ENCODE assay signal across 8 cellular contexts in genomic region chr1:212949771-212950170, GRCh38. TPM values are rescaled to one million over a fixed set of nuclear protein-coding genes. Genes with fewer than 3 reads are reported as not detected.
A peak's percentile ranks its signal among the peaks of the same experiment; 100 is the strongest.
DNase-seq lines count a peak whose midpoint lies in the region; ATAC-seq and TF ChIP-seq lines count a peak whose summit lies in the region.

No MANE protein-coding gene starts in this region.

- no peak for DNase-seq in Panc1 (ENCODE audit: low read depth, low spot score)
- no peak for DNase-seq in foreskin fibroblast
- DNase-seq in gastrocnemius medialis = no peak
- no peak for DNase-seq in stimulated activated CD4-positive, alpha-beta T cell treated with anti-CD3 and anti-CD28 coated beads, Interleukin-2, amount 100 ng/mL, for 48 hours
- DNase-seq in NCI-H526 treated with DMSO at 0.1 percent for 48 hours (lab: John Stamatoyannopoulos, UW) = no peak
- DNase-seq in dedifferentiated amniotic fluid mesenchymal stem cell (ENCODE audit: extremely low spot score) = no peak

- BruUV-seq in Panc1 (replicated peaks; lab: Mats Ljungman, UMichigan) = no TSS peak

- H3K27ac ChIP-seq in Panc1 (ENCODE audit: low read length) (no peak overlapping the region), gastrocnemius medialis (no peak overlapping the region)

- H3K4me1 ChIP-seq in Panc1 (ENCODE audit: control insufficient read depth, insufficient read depth, low read length) = no peaks in the 10 kb centered on the region
- H3K4me1 ChIP-seq in gastrocnemius medialis = peaks cover 16 to 19% of the 10 kb centered on the region in 2 donors

- no peak for TF ChIP-seq POLR2A in gastrocnemius medialis (IDR thresholded peaks at IDR 0.05)

- intact Hi-C loops in Panc1 (cut with micrococcal nuclease; ENCODE audit: unreplicated experiment) (no loop called here), gastrocnemius medialis (cut with DNase I; ENCODE audit: low total_unique reads) (no loop called here)

- no peak for ATAC-seq in Panc1
- ATAC-seq in gastrocnemius medialis = no peak
- ATAC-seq in HG03521 (IDR thresholded peaks at IDR 0.05; ENCODE audit: unreplicated experiment) = no peak

- no peak for TF ChIP-seq CTCF in GM12875 (IDR thresholded peaks at IDR 0.05; ENCODE audit: borderline replicate concordance, insufficient read depth, low read depth, low read length)
- no peak for TF ChIP-seq CTCF in Panc1 (IDR thresholded peaks at IDR 0.05)
- TF ChIP-seq CTCF in foreskin fibroblast (IDR thresholded peaks at IDR 0.05; ENCODE audit: low read depth, low read length) = no peak
- no peak for TF ChIP-seq CTCF in gastrocnemius medialis (IDR thresholded peaks at IDR 0.05 in 4 of 5, conservative IDR thresholded peaks at IDR 0.05 in 1 of 5)

- H3K27me3 ChIP-seq in Panc1 (ENCODE audit: control insufficient read depth, insufficient read depth, low read length) = peaks cover 8% of the 10 kb centered on the region; the same call in 1 of the 2 replicates
- H3K27me3 ChIP-seq in gastrocnemius medialis = peaks cover 0 to 3% (median 0%) of the 10 kb centered on the region in 3 donors

- in situ Hi-C loops in Panc1 (cut with HindIII; ENCODE audit: low pct_unique_long_range_greater_than_20kb, low sequenced_read_pairs) (no loop called here), gastrocnemius medialis (cut with MboI; ENCODE audit: low sequenced_read_pairs in 4 of 4) (no loop called here)

- CTCF ChIA-PET in Panc1 (lab: Charles Lee) = no interaction called here

- peak overlapping the region; percentile 50 for H3K4me3 ChIP-seq in GM12875 (ENCODE audit: low read depth, low read length)
- H3K4me3 ChIP-seq in Panc1 (ENCODE audit: low read depth in 2 of 2, low read length in 2 of 2) = peak overlapping the region; percentile 53 to 67
- peak overlapping the region; percentile 51 to 59 for H3K4me3 ChIP-seq in foreskin fibroblast (ENCODE audit: low read depth in 1 of 2, low read length in 2 of 2)
- H3K4me3 ChIP-seq in gastrocnemius medialis = peak overlapping the region; percentile 33 to 70 (median 64)

- H3K36me3 ChIP-seq in Panc1 (ENCODE audit: control insufficient read depth, insufficient read depth, low read length) (no peaks in the 10 kb centered on the region), gastrocnemius medialis (no peaks in the 10 kb centered on the region)

- no peaks in the 10 kb centered on the region for H3K9me3 ChIP-seq in Panc1 (ENCODE audit: control insufficient read depth, insufficient read depth, low read depth, low read length)
- no peaks in the 10 kb centered on the region for H3K9me3 ChIP-seq in gastrocnemius medialis

- POLR2A ChIA-PET in Panc1 (lab: Charles Lee) = interaction anchor here (0.7 kb wide), 1 partner anchor 23 kb away, joined by 3 read pairs; no protein-coding TSS in a partner anchor

RNA-seq across cellular contexts. Expression of gene VASH2, which starts 0.6 kb away (rescaled TPM):
- total RNA-seq in Panc1 (2021; ENCODE audit: unreplicated experiment) (1.7 TPM), gastrocnemius medialis (1 to 10 TPM in 1 of 4 donors, not detected in 3; 1.5 TPM)
- polyA plus RNA-seq in Panc1 (2012; ENCODE audit: insufficient read length) = 1.5 TPM
